19 cellular contexts compared by ENCODE assay signal in genomic region chr14:66540038-66540437, GRCh38. TPM values are rescaled to one million over a fixed set of nuclear protein-coding genes. Genes with fewer than 3 reads are reported as not detected.
A peak's percentile ranks its signal among the peaks of the same experiment; 100 is the strongest.
DNase-seq lines count a peak whose midpoint lies in the region; ATAC-seq and TF ChIP-seq lines count a peak whose summit lies in the region.
"Had no signal": no experiment of that assay in that cellular context is flagged by ENCODE, and none has a peak within 500 bp of the region (broad histone marks: within the 10 kb centered on the region; RNA-seq: fewer than 3 reads in every experiment).

No MANE protein-coding gene starts in this region.

- TF ChIP-seq CTCF in DND-41 (IDR thresholded peaks at IDR 0.05; ENCODE audit: borderline replicate concordance, extremely low read depth, low read length, poor library complexity, severe bottlenecking) (no peak), heart right ventricle (IDR thresholded peaks at IDR 0.05) (no peak)

- 36 to 41% methylated on average over 1 of the region's 1 CpG for WGBS in heart right ventricle, 2 donors

- H3K27me3 ChIP-seq in DND-41 (ENCODE audit: insufficient read depth, low read length, poor library complexity): no peaks in the 10 kb centered on the region
- no peaks in the 10 kb centered on the region for H3K27me3 ChIP-seq in heart right ventricle
- H3K27me3 ChIP-seq: SJCRH30 had no signal

- H3K4me1 ChIP-seq in DND-41 (ENCODE audit: insufficient read depth, low read length) (peaks cover 20% of the 10 kb centered on the region), heart right ventricle (peaks cover 0 to 35% (median 11%) of the 10 kb centered on the region in 9 donors)
- H3K4me1 ChIP-seq: SJCRH30 had no signal

- H2AFZ ChIP-seq in DND-41 (ENCODE audit: low read depth, low read length): no peak overlapping the region
- H2AFZ ChIP-seq: PC-9 had no signal

- peaks cover 21% of the 10 kb centered on the region for H3K4me1 Mint-ChIP-seq in activated T-helper 17 cell treated with anti-CD3 and anti-CD28 coated beads, Interleukin-2, amount 50 U/mL, for 72 hours

- H3K9ac ChIP-seq in DND-41 (ENCODE audit: low read depth, low read length): no peak overlapping the region

- H4K20me1 ChIP-seq in DND-41 (ENCODE audit: insufficient read depth, low read length): peaks cover 19% of the 10 kb centered on the region; the same call in 1 of the 2 replicates

- H3K79me2 ChIP-seq in DND-41 (ENCODE audit: insufficient read depth, low read length): peaks cover 46% of the 10 kb centered on the region

- H3K4me3 Mint-ChIP-seq in activated T-helper 17 cell treated with anti-CD3 and anti-CD28 coated beads, Interleukin-2, amount 50 U/mL, for 72 hours: peak overlapping the region; percentile 28
- H3K4me3 Mint-ChIP-seq: CD8-positive, alpha-beta memory T cell had no signal

- no peaks in the 10 kb centered on the region for H3K27me3 Mint-ChIP-seq in activated T-helper 17 cell treated with anti-CD3 and anti-CD28 coated beads, Interleukin-2, amount 50 U/mL, for 72 hours
- H3K27me3 Mint-ChIP-seq: CD8-positive, alpha-beta memory T cell had no signal

- H3K27ac ChIP-seq in DND-41 (ENCODE audit: low read length) (no peak overlapping the region), heart right ventricle (peak overlapping the region in 1 of 10 donors; percentile 6)
- H3K27ac ChIP-seq: PC-9, RWPE1, SJCRH30 had no signal

- H3K9me3 ChIP-seq in DND-41 (ENCODE audit: insufficient read depth, low read length, severe bottlenecking): peaks cover 8% of the 10 kb centered on the region
- no peaks in the 10 kb centered on the region for H3K9me3 ChIP-seq in heart right ventricle
- H3K9me3 ChIP-seq: SJCRH30 had no signal

- H3K4me3 ChIP-seq in DND-41 (ENCODE audit: low read depth in 1 of 2, low read length in 2 of 2): no peak overlapping the region
- no peak overlapping the region for H3K4me3 ChIP-seq in heart right ventricle
- H3K4me3 ChIP-seq: PC-9, SJCRH30 had no signal

- peak overlapping the region; percentile 57; the same call in 1 of the 2 replicates for H3K4me2 ChIP-seq in DND-41 (ENCODE audit: insufficient read depth, low read length)
- H3K4me2 ChIP-seq: PC-9 had no signal

- intact Hi-C loops in heart right ventricle (cut with DNase I): loop anchor here in 1 of 10 donors (5.0 kb wide), 1 partner anchor 33 kb away; the partner anchor contains the start of gene GPHN

- no peak for DNase-seq in DND-41
- DNase-seq in heart right ventricle: no peak
- DNase-seq in pons (ENCODE audit: low spot score): peak; percentile 31
- DNase-seq in NCI-H146 (lab: John Stamatoyannopoulos, UW): no peak
- DNase-seq in NCI-H1417 (lab: John Stamatoyannopoulos, UW): no peak
- DNase-seq: CD8-positive, alpha-beta memory T cell; GOT3; KG1; MV-4-11; NCI-H187 treated with DMSO at 0.1 percent for 48 hours; NCI-H345; NCI-H524 treated with DMSO at 0.1 percent for 48 hours; PC-9; SJCRH30 had no signal

- no peaks in the 10 kb centered on the region for H3K9me3 Mint-ChIP-seq in activated T-helper 17 cell treated with anti-CD3 and anti-CD28 coated beads, Interleukin-2, amount 50 U/mL, for 72 hours
- H3K9me3 Mint-ChIP-seq: CD8-positive, alpha-beta memory T cell had no signal

- no peaks in the 10 kb centered on the region for H3K36me3 Mint-ChIP-seq in activated T-helper 17 cell treated with anti-CD3 and anti-CD28 coated beads, Interleukin-2, amount 50 U/mL, for 72 hours (ENCODE audit: low read depth)
- H3K36me3 Mint-ChIP-seq: CD8-positive, alpha-beta memory T cell had no signal

- ATAC-seq in DND-41 (ENCODE audit: insufficient read depth, low read depth) (no peak), heart right ventricle (peak in 7 of 8 donors; percentile 29 to 93 (median 50)), GM21528 (IDR thresholded peaks at IDR 0.05; ENCODE audit: low FRiP score, unreplicated experiment) (no peak)
- ATAC-seq in activated T-helper 17 cell treated with anti-CD3 and anti-CD28 coated beads, Interleukin-2, amount 50 U/mL, for 72 hours (replicated peaks): no peak
- ATAC-seq: HCT116 had no signal

- H3K36me3 ChIP-seq in DND-41 (ENCODE audit: insufficient read depth, low read length) (no peaks in the 10 kb centered on the region), heart right ventricle (no peaks in the 10 kb centered on the region)
- H3K36me3 ChIP-seq: SJCRH30 had no signal

- H3K27ac Mint-ChIP-seq in activated T-helper 17 cell treated with anti-CD3 and anti-CD28 coated beads, Interleukin-2, amount 50 U/mL, for 72 hours: peak overlapping the region; percentile 39

RNA-seq across cellular contexts. Expression of gene GPHN, which starts 32.1 kb away (rescaled TPM):
- total RNA-seq in activated T-helper 17 cell treated with anti-CD3 and anti-CD28 coated beads, Interleukin-2, amount 50 U/mL, for 72 hours: 10 to 100 TPM; 21.7 to 23.2 TPM
- total RNA-seq in heart right ventricle: 10 to 100 TPM; 24.2 to 45.7 (median 32.2) TPM
- polyA plus RNA-seq in heart right ventricle: 10 to 100 TPM; 12.2 to 48.0 TPM

RNA-seq across cellular contexts. Expression of gene CCDC196, which starts 53.9 kb away (rescaled TPM):
- not detected for total RNA-seq in activated T-helper 17 cell treated with anti-CD3 and anti-CD28 coated beads, Interleukin-2, amount 50 U/mL, for 72 hours
- not detected for total RNA-seq in heart right ventricle
- polyA plus RNA-seq in heart right ventricle: not detected
- total RNA-seq: A673; CD8-positive, alpha-beta memory T cell; PC-9; SJCRH30 had no signal
- polyA plus RNA-seq: CD8-positive, alpha-beta memory T cell had no signal

Comparison
In these comparisons a context has a peak if more than half of its experiments do, and no peak if none do; other contexts are left out.
1. ATAC-seq: peak in heart right ventricle (7 of 8); none in DND-41 (single experiment), activated T-helper 17 cell treated with anti-CD3 and anti-CD28 coated beads, Interleukin-2, amount 50 U/mL, for 72 hours (single experiment) and GM21528 (single experiment).